ENCODE assay signal across 8 cellular contexts in genomic region chr3:37861540-37862051, GRCh38. TPM values are rescaled to one million over a fixed set of nuclear protein-coding genes. Genes with fewer than 3 reads are reported as not detected.
DNase-seq lines count a peak whose midpoint lies in the region; ATAC-seq and TF ChIP-seq lines count a peak whose summit lies in the region.

Gene CTDSPL, plus strand, starts transcription at chr3:37861880. Its CDS starts 320 bp downstream, at chr3:37862200.

- peaks cover 22% of the 10 kb centered on the region for H3K27me3 Mint-ChIP-seq in activated naive CD8-positive, alpha-beta T cell treated with anti-CD3 and anti-CD28 coated beads, Interleukin-2, amount 50 U/mL, for 24 hours

- peak within 1 kb of the TSS; percentile 84 for H3K4me3 ChIP-seq in Loucy (ENCODE audit: low read length, poor library complexity, severe bottlenecking)
- peak within 1 kb of the TSS; percentile 85 to 92 for H3K4me3 ChIP-seq in neutrophil (ENCODE audit: low read depth in 1 of 2, low read length in 1 of 2)

- ATAC-seq in activated naive CD8-positive, alpha-beta T cell treated with anti-CD3 and anti-CD28 coated beads, Interleukin-2, amount 50 U/mL, for 24 hours: no peak
- ATAC-seq in Right ventricle myocardium inferior (peak; percentile 36), GM21526 (IDR thresholded peaks at IDR 0.05; ENCODE audit: low FRiP score, unreplicated experiment) (no peak), GM21528 (IDR thresholded peaks at IDR 0.05; ENCODE audit: low FRiP score, unreplicated experiment) (no peak)

- no peaks in the 10 kb centered on the region; the same call in 1 of the 2 replicates for H3K79me2 ChIP-seq in Loucy (ENCODE audit: insufficient read depth, low read length)

- H3K27me3 ChIP-seq in Loucy (ENCODE audit: insufficient read depth, low read length, poor library complexity, severe bottlenecking) (no peaks in the 10 kb centered on the region), neutrophil (no peaks in the 10 kb centered on the region)

- H3K4me1 ChIP-seq in Loucy (ENCODE audit: insufficient read depth, low read length, poor library complexity, severe bottlenecking): peaks cover 17% of the 10 kb centered on the region
- peaks cover 29 to 36% of the 10 kb centered on the region in 2 experiments for H3K4me1 ChIP-seq in neutrophil (ENCODE audit: control insufficient read depth in 1 of 2, insufficient read depth in 1 of 2, low read depth in 1 of 2, low read length in 1 of 2)

- H2AFZ ChIP-seq in Loucy (ENCODE audit: low read length): peak within 1 kb of the TSS; percentile 86

- H3K36me3 Mint-ChIP-seq in activated naive CD8-positive, alpha-beta T cell treated with anti-CD3 and anti-CD28 coated beads, Interleukin-2, amount 50 U/mL, for 24 hours (ENCODE audit: low read depth): no peaks in the 10 kb centered on the region

- peaks cover 15% of the 10 kb centered on the region for H3K4me1 Mint-ChIP-seq in activated naive CD8-positive, alpha-beta T cell treated with anti-CD3 and anti-CD28 coated beads, Interleukin-2, amount 50 U/mL, for 24 hours

- H3K9me3 ChIP-seq in Loucy (ENCODE audit: insufficient read depth, low read depth, low read length) (no peaks in the 10 kb centered on the region), neutrophil (no peaks in the 10 kb centered on the region)

- peak within 1 kb of the TSS; percentile 65 for H3K9ac ChIP-seq in Loucy (ENCODE audit: low read depth, low read length, poor library complexity, severe bottlenecking)

- peak within 1 kb of the TSS; percentile 74 for H3K27ac ChIP-seq in neutrophil

- no peaks in the 10 kb centered on the region for H3K9me3 Mint-ChIP-seq in activated naive CD8-positive, alpha-beta T cell treated with anti-CD3 and anti-CD28 coated beads, Interleukin-2, amount 50 U/mL, for 24 hours

- no peaks in the 10 kb centered on the region for H3K36me3 ChIP-seq in Loucy (ENCODE audit: insufficient read depth, low read length)
- H3K36me3 ChIP-seq in neutrophil: no peaks in the 10 kb centered on the region

- no peak for TF ChIP-seq CTCF in Loucy (conservative IDR thresholded peaks at IDR 0.05; ENCODE audit: low read length)
- no peak for TF ChIP-seq CTCF in neutrophil (IDR thresholded peaks at IDR 0.05)

- intact Hi-C loops in Right ventricle myocardium inferior (cut with DNase I): loop anchor here (2.0 kb wide), 1 partner anchor 31 kb away; no protein-coding TSS in a partner anchor

- no peaks in the 10 kb centered on the region for H3K9me2 ChIP-seq in Loucy (replicated peaks; ENCODE audit: low read depth, low read length)

- H3K4me3 Mint-ChIP-seq in activated naive CD8-positive, alpha-beta T cell treated with anti-CD3 and anti-CD28 coated beads, Interleukin-2, amount 50 U/mL, for 24 hours: peak within 1 kb of the TSS; percentile 74

- peak within 1 kb of the TSS; percentile 31 for H3K27ac Mint-ChIP-seq in activated naive CD8-positive, alpha-beta T cell treated with anti-CD3 and anti-CD28 coated beads, Interleukin-2, amount 50 U/mL, for 24 hours

- 0 out of 2 replicates have a peak, but pooled peaks cover 7% of the 10 kb centered on the region for H3F3A ChIP-seq in Loucy (ENCODE audit: low read depth)

- peak; percentile 87 for DNase-seq in D341Med (ENCODE audit: low spot score)
- DNase-seq in activated naive CD8-positive, alpha-beta T cell treated with anti-CD3 and anti-CD28 coated beads, Interleukin-2, amount 50 U/mL, for 24 hours: no peak
- peak; percentile 76 for DNase-seq in Right ventricle myocardium inferior (ENCODE audit: missing footprints)
- DNase-seq in SKM-1 (lab: John Stamatoyannopoulos, UW; ENCODE audit: unreplicated experiment): no peak

- H3K4me2 ChIP-seq in Loucy (ENCODE audit: low read depth, low read length, poor library complexity, severe bottlenecking): peak within 1 kb of the TSS; percentile 93

- H4K20me1 ChIP-seq in Loucy (ENCODE audit: insufficient read depth, low read length, poor library complexity, severe bottlenecking): no peaks in the 10 kb centered on the region

RNA-seq across cellular contexts. Expression of gene CTDSPL, which starts in this region (rescaled TPM):
- total RNA-seq in Right ventricle myocardium inferior: 47.3 TPM

Comparison
In these comparisons a context has a peak if more than half of its experiments do, and no peak if none do; other contexts are left out.
1. DNase-seq: peak in D341Med (single experiment) and Right ventricle myocardium inferior (single experiment); none in activated naive CD8-positive, alpha-beta T cell treated with anti-CD3 and anti-CD28 coated beads, Interleukin-2, amount 50 U/mL, for 24 hours (single experiment) and SKM-1 (single experiment).